8 cellular contexts compared by ENCODE assay signal in the genomic region with DNA sequence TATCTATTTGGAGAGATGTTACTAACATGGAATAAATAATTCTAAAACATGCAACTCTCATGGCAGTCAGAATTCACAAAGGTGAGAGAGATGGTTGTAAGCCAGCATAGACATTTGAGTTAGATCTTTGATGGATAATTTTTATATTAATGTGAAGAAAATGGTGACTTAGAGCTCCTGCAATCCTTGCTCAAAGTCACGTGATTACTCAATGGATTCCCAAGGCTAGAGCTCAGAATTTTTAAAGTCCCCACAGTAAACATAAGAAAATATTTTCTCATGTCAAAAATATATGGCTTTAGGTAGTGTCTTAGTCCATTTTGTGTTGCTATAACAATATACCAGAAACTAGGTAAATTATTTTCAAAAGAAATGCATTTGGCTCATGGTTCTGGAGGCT.
"Had no signal": no experiment of that assay in that cellular context is flagged by ENCODE, and none has a peak within 500 bp of the region (broad histone marks: within the 10 kb centered on the region; RNA-seq: fewer than 3 reads in every experiment).

No MANE protein-coding gene starts in this region.

- DNase-seq: GDM1, GF-D8 had no signal

- H3K4me3 ChIP-seq: GM12878 had no signal

- ATAC-seq: GM12878 had no signal

- FAIRE-seq: G401.6, GM12878, GM12891, GM12892, GM18507, GM19239 had no signal
